In the genomic region with DNA sequence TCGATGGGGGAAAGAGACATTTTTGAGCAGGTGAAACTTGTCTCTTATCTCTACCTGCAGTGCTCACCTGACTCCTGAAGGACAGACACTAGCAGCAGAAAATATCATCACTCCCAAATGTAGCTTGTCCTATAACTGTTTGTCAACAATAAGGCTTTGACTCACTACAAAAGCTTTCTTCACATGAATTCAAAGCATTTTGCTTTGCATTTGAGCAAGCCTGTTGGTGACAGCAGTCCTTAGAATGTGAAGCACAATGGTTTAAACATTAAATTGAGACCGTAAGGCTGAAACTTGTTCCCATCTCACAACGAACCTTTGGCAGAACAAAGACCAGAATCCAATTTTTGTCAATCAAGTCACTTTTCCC, we compare ENCODE assay signal across 23 cellular contexts. TPM values are rescaled to one million over a fixed set of nuclear protein-coding genes. Genes with fewer than 3 reads are reported as not detected.
A peak's percentile ranks its signal among the peaks of the same experiment; 100 is the strongest.
DNase-seq lines count a peak whose midpoint lies in the region; ATAC-seq and TF ChIP-seq lines count a peak whose summit lies in the region.
"Had no signal": no experiment of that assay in that cellular context is flagged by ENCODE, and none has a peak within 500 bp of the region (broad histone marks: within the 10 kb centered on the region; RNA-seq: fewer than 3 reads in every experiment).

No MANE protein-coding gene starts in this region.

- peaks cover 3% of the 10 kb centered on the region for H3K27me3 Mint-ChIP-seq in type B pancreatic cell
- H3K27me3 Mint-ChIP-seq: activated CD4-positive, alpha-beta T cell treated with anti-CD3 and anti-CD28 coated beads, Interleukin-2, amount 10 ng/mL, durations not matched to agents 24 days and 14 days; activated naive CD8-positive, alpha-beta T cell treated with anti-CD3 and anti-CD28 coated beads for 36 hours; CD4-positive, alpha-beta T cell had no signal

- H3K27me3 ChIP-seq in cardiac muscle cell (no peaks in the 10 kb centered on the region), hepatocyte (no peaks in the 10 kb centered on the region), parathyroid adenoma (ENCODE audit: control insufficient read depth, insufficient read depth, low read length) (no peaks in the 10 kb centered on the region), gastroesophageal sphincter (no peaks in the 10 kb centered on the region)
- H3K27me3 ChIP-seq: esophagus squamous epithelium, ovary, SJCRH30, uterus had no signal

- no peak overlapping the region for H2AFZ ChIP-seq in hepatocyte
- peak overlapping the region; percentile 65 for H2AFZ ChIP-seq in parathyroid adenoma

- H3K9ac ChIP-seq in parathyroid adenoma, result no peak overlapping the region

- H3K4me3 Mint-ChIP-seq in type B pancreatic cell, result no peak overlapping the region
- H3K4me3 Mint-ChIP-seq: activated CD4-positive, alpha-beta T cell treated with anti-CD3 and anti-CD28 coated beads, Interleukin-2, amount 10 ng/mL, durations not matched to agents 24 days and 14 days; activated naive CD8-positive, alpha-beta T cell treated with anti-CD3 and anti-CD28 coated beads for 36 hours; CD4-positive, alpha-beta T cell; neural crest cell had no signal

- peak overlapping the region; percentile 57 for H3K27ac Mint-ChIP-seq in type B pancreatic cell
- H3K27ac Mint-ChIP-seq: activated CD4-positive, alpha-beta T cell treated with anti-CD3 and anti-CD28 coated beads, Interleukin-2, amount 10 ng/mL, durations not matched to agents 24 days and 14 days; activated naive CD8-positive, alpha-beta T cell treated with anti-CD3 and anti-CD28 coated beads for 36 hours; CD4-positive, alpha-beta T cell had no signal

- H3K27ac ChIP-seq in cardiac muscle cell (peak overlapping the region; percentile 93), hepatocyte (peak overlapping the region; percentile 61), parathyroid adenoma (peak overlapping the region; percentile 86), gastroesophageal sphincter (peak overlapping the region in 1 of 4 donors; percentile 32)
- H3K27ac ChIP-seq: ovary, uterus had no signal

- H4K20me1 ChIP-seq in hepatocyte (ENCODE audit: insufficient read depth, poor library complexity, severe bottlenecking), result no peaks in the 10 kb centered on the region

- H3K36me3 Mint-ChIP-seq in type B pancreatic cell, result no peaks in the 10 kb centered on the region

- intact Hi-C loops in Right ventricle myocardium superior (cut with DNase I), result loop anchor here (10.0 kb wide), 1 partner anchor 79 kb away; no protein-coding TSS in a partner anchor

- no peak for TF ChIP-seq EP300 in gastroesophageal sphincter (IDR thresholded peaks at IDR 0.05)

- H3K36me3 ChIP-seq in cardiac muscle cell (no peaks in the 10 kb centered on the region), hepatocyte (replicated peaks; ENCODE audit: insufficient read depth, low read depth) (no peaks in the 10 kb centered on the region), parathyroid adenoma (ENCODE audit: control insufficient read depth, insufficient read depth, low read length) (no peaks in the 10 kb centered on the region), gastroesophageal sphincter (no peaks in the 10 kb centered on the region)
- H3K36me3 ChIP-seq: esophagus squamous epithelium, ovary, SJCRH30, uterus had no signal

- H3K79me2 ChIP-seq in hepatocyte (no peaks in the 10 kb centered on the region), parathyroid adenoma (no peaks in the 10 kb centered on the region)

- no peaks in the 10 kb centered on the region for H3K9me2 ChIP-seq in hepatocyte (replicated peaks; ENCODE audit: insufficient read depth)

- H3K9me3 ChIP-seq in cardiac muscle cell (ENCODE audit: low read depth) (no peaks in the 10 kb centered on the region), hepatocyte (ENCODE audit: low read depth) (no peaks in the 10 kb centered on the region), parathyroid adenoma (ENCODE audit: control insufficient read depth, low read length) (no peaks in the 10 kb centered on the region), gastroesophageal sphincter (no peaks in the 10 kb centered on the region)
- H3K9me3 ChIP-seq: A549, esophagus squamous epithelium, ovary, SJCRH30, uterus had no signal

- peaks cover 48% of the 10 kb centered on the region for H3K4me1 ChIP-seq in cardiac muscle cell (ENCODE audit: low read depth)
- peaks cover 27% of the 10 kb centered on the region for H3K4me1 ChIP-seq in hepatocyte (ENCODE audit: insufficient read depth)
- peaks cover 64% of the 10 kb centered on the region for H3K4me1 ChIP-seq in parathyroid adenoma
- H3K4me1 ChIP-seq in gastroesophageal sphincter, result peaks cover 3 to 32% (median 3%) of the 10 kb centered on the region in 3 donors
- H3K4me1 ChIP-seq: uterus had no signal

- no peak for TF ChIP-seq POLR2A in gastroesophageal sphincter (IDR thresholded peaks at IDR 0.05)

- peaks cover 9% of the 10 kb centered on the region for H3K4me1 Mint-ChIP-seq in type B pancreatic cell (ENCODE audit: unreplicated experiment)

- TF ChIP-seq CTCF in cardiac muscle cell (IDR thresholded peaks at IDR 0.05; ENCODE audit: low read depth, low read length) (no peak), hepatocyte (IDR thresholded peaks at IDR 0.05; ENCODE audit: poor library complexity) (no peak), parathyroid adenoma (IDR thresholded peaks at IDR 0.05) (no peak), type B pancreatic cell (conservative IDR thresholded peaks at IDR 0.05) (no peak), gastroesophageal sphincter (IDR thresholded peaks at IDR 0.05) (no peak)

- WGBS in hepatocyte (ENCODE audit: low lambda C conversion rate, missing lambda C conversion rate), result 75% methylated on average over 3 of the region's 3 CpGs
- 75 to 83% methylated on average over 3 of the region's 3 CpGs for WGBS in gastroesophageal sphincter (ENCODE audit: low coverage in 1 of 2), 2 donors

- DNase-seq in cardiac muscle cell (ENCODE audit: low read depth in 1 of 2, low spot score in 1 of 2), result no peak
- DNase-seq in Right ventricle myocardium superior, result no peak
- DNase-seq in hepatocyte (ENCODE audit: low spot score), result no peak
- no peak for DNase-seq in type B pancreatic cell (ENCODE audit: extremely low spot score, unreplicated experiment)
- no peak for DNase-seq in SKM-1 treated with dmso at 0.1 percent for 144 hours (lab: John Stamatoyannopoulos, UW; ENCODE audit: unreplicated experiment)
- DNase-seq: activated CD4-positive, alpha-beta T cell treated with anti-CD3 and anti-CD28 coated beads, Interleukin-2, amount 10 ng/mL, durations not matched to agents 24 days and 14 days; activated gamma-delta T cell; activated naive CD8-positive, alpha-beta T cell treated with anti-CD3 and anti-CD28 coated beads for 36 hours; activated T-cell treated with anti-CD3 and anti-CD28 coated beads, Interleukin-2, amount 50 U/mL, for 1 hour; AML-193; CD4-positive, alpha-beta T cell; esophagus squamous epithelium; NCI-H2107; stimulated activated CD4-positive, alpha-beta T cell treated with anti-CD3 and anti-CD28 coated beads, Interleukin-4, amount 100 ng/mL, for 24 hours; T1000; uterus had no signal

- no peak for ATAC-seq in Right ventricle myocardium superior (ENCODE audit: poor library complexity)
- ATAC-seq in gastroesophageal sphincter, result no peak
- ATAC-seq in GM21619 (IDR thresholded peaks at IDR 0.05; ENCODE audit: unreplicated experiment), result no peak

- H3K4me2 ChIP-seq in hepatocyte, result no peak overlapping the region
- no peak overlapping the region for H3K4me2 ChIP-seq in parathyroid adenoma (ENCODE audit: low read length)

- no peak overlapping the region for H3K4me3 ChIP-seq in cardiac muscle cell
- H3K4me3 ChIP-seq in hepatocyte, result no peak overlapping the region
- no peak overlapping the region for H3K4me3 ChIP-seq in parathyroid adenoma (ENCODE audit: low read depth, low read length)
- no peak overlapping the region for H3K4me3 ChIP-seq in gastroesophageal sphincter
- H3K4me3 ChIP-seq: A549, esophagus squamous epithelium, ovary, SJCRH30, uterus had no signal

- H3K9me3 Mint-ChIP-seq in type B pancreatic cell, result no peaks in the 10 kb centered on the region
- H3K9me3 Mint-ChIP-seq: activated naive CD8-positive, alpha-beta T cell treated with anti-CD3 and anti-CD28 coated beads for 36 hours; CD4-positive, alpha-beta T cell had no signal

RNA-seq across cellular contexts. Expression of gene ZNRF2, which starts 30.6 kb away (rescaled TPM):
- total RNA-seq in cardiac muscle cell (29.8 and 46.7 TPM in 2 replicates), Right ventricle myocardium superior (7.2 TPM), hepatocyte (17.7 and 18.8 TPM in 2 replicates), type B pancreatic cell (ENCODE audit: low replicate concordance) (11.2 and 15.6 TPM in 2 replicates), gastroesophageal sphincter (10 to 100 TPM; 12.5 to 20.9 (median 18.6) TPM)
- polyA plus RNA-seq in cardiac muscle cell (18.6 and 29.5 TPM in 2 replicates), hepatocyte (11.0 and 11.7 TPM in 2 replicates)
